In the genomic region with DNA sequence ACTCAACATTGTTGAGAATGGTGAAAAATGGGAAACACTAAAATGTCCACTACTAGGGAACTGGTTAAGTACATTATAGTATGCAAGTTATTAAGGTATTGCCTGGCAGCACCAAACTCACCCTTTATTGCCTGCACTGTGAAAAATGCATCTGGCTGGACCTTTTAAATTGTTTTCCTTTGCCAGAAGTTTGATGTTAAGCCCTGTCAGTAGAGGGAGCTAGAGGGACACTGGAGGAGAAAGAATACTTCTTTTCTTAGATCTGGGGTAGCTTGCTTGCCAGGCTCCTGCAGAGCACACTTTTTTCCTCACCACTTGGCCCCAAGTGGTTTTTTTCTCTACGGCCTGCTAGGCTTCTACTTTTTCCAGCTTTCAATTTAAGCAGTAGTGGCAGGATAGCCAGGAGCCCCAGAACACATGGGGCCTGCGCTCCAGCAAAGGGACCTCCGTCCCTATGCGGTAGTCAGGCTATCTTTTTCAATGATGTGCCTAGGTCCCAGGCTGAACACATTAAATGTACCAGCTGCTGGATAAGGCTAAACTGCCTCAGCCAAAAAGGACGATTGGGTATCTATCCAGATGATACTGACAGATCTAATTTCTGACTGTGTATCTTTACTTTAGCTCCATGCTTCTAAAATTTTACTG, we compare ENCODE assay signal across 8 cellular contexts. TPM values are rescaled to one million over a fixed set of nuclear protein-coding genes. Genes with fewer than 3 reads are reported as not detected.
DNase-seq lines count a peak whose midpoint lies in the region; ATAC-seq lines count a peak whose summit lies in the region.

No MANE protein-coding gene starts in this region.

- no peaks in the 10 kb centered on the region for H3K27me3 Mint-ChIP-seq in activated T-helper 17 cell treated with anti-CD3 and anti-CD28 coated beads, Interleukin-2, amount 50 U/mL, for 72 hours
- H3K27me3 Mint-ChIP-seq in natural killer cell treated with Interleukin-12 subunit alpha and Interleukin-12 subunit beta and Interleukin-15 and Interleukin-18, amount 100 ng/mL, for 72 hours: no peaks in the 10 kb centered on the region

- peak in 2 of 3 experiments; percentile 36 to 41 for DNase-seq in NCI-H1417 (lab: John Stamatoyannopoulos, UW)
- DNase-seq in NCI-H1417 treated with DMSO at 0.1 percent for 48 hours (lab: John Stamatoyannopoulos, UW): no peak
- DNase-seq in M059J (ENCODE audit: low read depth): peak; percentile 32
- DNase-seq in lung microvascular endothelial cell (ENCODE audit: low read depth in 2 of 2): peak; percentile 31 to 46
- DNase-seq in natural killer cell treated with Interleukin-12 subunit alpha and Interleukin-12 subunit beta and Interleukin-15 and Interleukin-18, amount 100 ng/mL, for 72 hours (ENCODE audit: low spot score): no peak

- peak; percentile 44 for ATAC-seq in activated T-helper 17 cell treated with anti-CD3 and anti-CD28 coated beads, Interleukin-2, amount 50 U/mL, for 72 hours (replicated peaks)
- no peak for ATAC-seq in natural killer cell treated with Interleukin-12 subunit alpha and Interleukin-12 subunit beta and Interleukin-15 and Interleukin-18, amount 100 ng/mL, for 72 hours
- ATAC-seq in GM19035 (IDR thresholded peaks at IDR 0.05; ENCODE audit: unreplicated experiment) (no peak), GM18861 (IDR thresholded peaks at IDR 0.05; ENCODE audit: unreplicated experiment) (no peak)

- no peak overlapping the region for H3K27ac Mint-ChIP-seq in activated T-helper 17 cell treated with anti-CD3 and anti-CD28 coated beads, Interleukin-2, amount 50 U/mL, for 72 hours
- no peak overlapping the region for H3K27ac Mint-ChIP-seq in natural killer cell treated with Interleukin-12 subunit alpha and Interleukin-12 subunit beta and Interleukin-15 and Interleukin-18, amount 100 ng/mL, for 72 hours

- H3K36me3 Mint-ChIP-seq in activated T-helper 17 cell treated with anti-CD3 and anti-CD28 coated beads, Interleukin-2, amount 50 U/mL, for 72 hours (ENCODE audit: low read depth): no peaks in the 10 kb centered on the region
- no peaks in the 10 kb centered on the region for H3K36me3 Mint-ChIP-seq in natural killer cell treated with Interleukin-12 subunit alpha and Interleukin-12 subunit beta and Interleukin-15 and Interleukin-18, amount 100 ng/mL, for 72 hours

- H3K4me1 Mint-ChIP-seq in activated T-helper 17 cell treated with anti-CD3 and anti-CD28 coated beads, Interleukin-2, amount 50 U/mL, for 72 hours: no peaks in the 10 kb centered on the region
- no peaks in the 10 kb centered on the region for H3K4me1 Mint-ChIP-seq in natural killer cell treated with Interleukin-12 subunit alpha and Interleukin-12 subunit beta and Interleukin-15 and Interleukin-18, amount 100 ng/mL, for 72 hours (ENCODE audit: low read depth in 2 of 2)

- H3K4me3 Mint-ChIP-seq in activated T-helper 17 cell treated with anti-CD3 and anti-CD28 coated beads, Interleukin-2, amount 50 U/mL, for 72 hours: no peak overlapping the region
- H3K4me3 Mint-ChIP-seq in natural killer cell treated with Interleukin-12 subunit alpha and Interleukin-12 subunit beta and Interleukin-15 and Interleukin-18, amount 100 ng/mL, for 72 hours: no peak overlapping the region

- H3K9me3 Mint-ChIP-seq in activated T-helper 17 cell treated with anti-CD3 and anti-CD28 coated beads, Interleukin-2, amount 50 U/mL, for 72 hours: no peaks in the 10 kb centered on the region
- no peaks in the 10 kb centered on the region for H3K9me3 Mint-ChIP-seq in natural killer cell treated with Interleukin-12 subunit alpha and Interleukin-12 subunit beta and Interleukin-15 and Interleukin-18, amount 100 ng/mL, for 72 hours

RNA-seq across cellular contexts. Expression of gene HABP4, which starts 8.0 kb away (rescaled TPM):
- total RNA-seq in M059J (2014; rRNA removed; shearing (Covaris generic)): 9.2 and 13.6 TPM in 2 replicates
- 10 to 100 TPM in 1 of 2 donors, 1 to 10 TPM in 1; 10.0 to 21.3 TPM for total RNA-seq in activated T-helper 17 cell treated with anti-CD3 and anti-CD28 coated beads, Interleukin-2, amount 50 U/mL, for 72 hours
- total RNA-seq in lung microvascular endothelial cell: 5.7 and 6.9 TPM in 2 replicates
- total RNA-seq in natural killer cell treated with Interleukin-12 subunit alpha and Interleukin-12 subunit beta and Interleukin-15 and Interleukin-18, amount 100 ng/mL, for 72 hours: 10 to 100 TPM in 1 of 2 donors, 1 to 10 TPM in 1; 3.0 to 11.5 TPM

RNA-seq across cellular contexts. Expression of gene ZNF367, which starts 23.8 kb away (rescaled TPM):
- 18.5 and 28.3 TPM in 2 replicates for total RNA-seq in M059J (2014; rRNA removed; shearing (Covaris generic))
- total RNA-seq in activated T-helper 17 cell treated with anti-CD3 and anti-CD28 coated beads, Interleukin-2, amount 50 U/mL, for 72 hours: 10 to 100 TPM; 25.4 to 27.8 TPM
- total RNA-seq in lung microvascular endothelial cell: 2.4 and 3.5 TPM in 2 replicates
- total RNA-seq in natural killer cell treated with Interleukin-12 subunit alpha and Interleukin-12 subunit beta and Interleukin-15 and Interleukin-18, amount 100 ng/mL, for 72 hours: 10 to 100 TPM; 12.8 to 26.3 TPM

RNA-seq across cellular contexts. Expression of gene SLC35D2, which starts 58.4 kb away (rescaled TPM):
- total RNA-seq in M059J (2014; rRNA removed; shearing (Covaris generic)): 32.1 and 51.3 TPM in 2 replicates
- total RNA-seq in activated T-helper 17 cell treated with anti-CD3 and anti-CD28 coated beads, Interleukin-2, amount 50 U/mL, for 72 hours: 1 to 10 TPM; 7.1 to 9.3 TPM
- 20.0 and 24.4 TPM in 2 replicates for total RNA-seq in lung microvascular endothelial cell
- 10 to 100 TPM in 1 of 2 donors, 1 to 10 TPM in 1; 4.2 to 12.9 TPM for total RNA-seq in natural killer cell treated with Interleukin-12 subunit alpha and Interleukin-12 subunit beta and Interleukin-15 and Interleukin-18, amount 100 ng/mL, for 72 hours

Comparison
In these comparisons a context has a peak if more than half of its experiments do, and no peak if none do; other contexts are left out.
1. DNase-seq: peak in NCI-H1417 (2 of 3), M059J (single experiment) and lung microvascular endothelial cell (2 of 2); none in NCI-H1417 treated with DMSO at 0.1 percent for 48 hours (single experiment) and natural killer cell treated with Interleukin-12 subunit alpha and Interleukin-12 subunit beta and Interleukin-15 and Interleukin-18, amount 100 ng/mL, for 72 hours (single experiment).